Comparison of ENCODE assay signal across 9 cellular contexts in genomic region chr10:89224697-89225443, GRCh38. TPM values are rescaled to one million over a fixed set of nuclear protein-coding genes. Genes with fewer than 3 reads are reported as not detected.
A peak's percentile ranks its signal among the peaks of the same experiment; 100 is the strongest.
DNase-seq lines count a peak whose midpoint lies in the region; TF ChIP-seq lines count a peak whose summit lies in the region.
"Had no signal": no experiment of that assay in that cellular context is flagged by ENCODE, and none has a peak within 500 bp of the region (broad histone marks: within the 10 kb centered on the region; RNA-seq: fewer than 3 reads in every experiment).

No MANE protein-coding gene starts in this region.

- WGBS in mammary epithelial cell (ENCODE audit: low coverage, missing lambda C conversion rate) = 94% methylated on average over 10 of the region's 18 CpGs

- no peak overlapping the region for H3K9ac ChIP-seq in mammary epithelial cell (ENCODE audit: insufficient read depth, low read length)

- intact Hi-C loops in breast epithelium (cut with DNase I; ENCODE audit: low total_unique reads) (no loop called here), mammary epithelial cell (cut with micrococcal nuclease) (no loop called here), uterus (cut with DNase I; ENCODE audit: low total_unique reads) (no loop called here)
- intact Hi-C loops in activated CD4-positive, alpha-beta T cell treated with anti-CD3 and anti-CD28 coated beads, Interleukin-2, amount 10 ng/mL, durations not matched to agents 24 days and 14 days (cut with micrococcal nuclease) = no loop called here

- peaks cover 28% of the 10 kb centered on the region for H3K36me3 Mint-ChIP-seq in endothelial cell (ENCODE audit: low read depth, unreplicated experiment)
- peaks cover 4% of the 10 kb centered on the region for H3K36me3 Mint-ChIP-seq in activated CD4-positive, alpha-beta T cell treated with anti-CD3 and anti-CD28 coated beads, Interleukin-2, amount 10 ng/mL, durations not matched to agents 24 days and 14 days (ENCODE audit: low read depth)

- TF ChIP-seq CTCF in breast epithelium (IDR thresholded peaks at IDR 0.05) (peak in 1 of 3 donors; percentile 7), mammary epithelial cell (conservative IDR thresholded peaks at IDR 0.05 in 1 of 2, IDR thresholded peaks at IDR 0.05 in 1 of 2; ENCODE audit: extremely low read depth in 1 of 2, insufficient read depth in 1 of 2, low read depth in 1 of 2, low read length in 2 of 2) (no peak), endothelial cell (IDR thresholded peaks at IDR 0.05; ENCODE audit: unreplicated experiment) (peak; percentile 44), uterus (IDR thresholded peaks at IDR 0.05) (peak; percentile 18 to 45 (median 32))

- in situ Hi-C loops in mammary epithelial cell (cut with MboI; ENCODE audit: low sequenced_read_pairs in 2 of 2) = loop anchor here in 1 of 2 donors (25.0 kb wide), 1 partner anchor 388 kb away; no protein-coding TSS in a partner anchor

- H3K36me3 ChIP-seq in breast epithelium (no peaks in the 10 kb centered on the region), mammary epithelial cell (ENCODE audit: insufficient read depth, low read length) (no peaks in the 10 kb centered on the region), uterus (no peaks in the 10 kb centered on the region)

- peak overlapping the region; percentile 100 for H3K27ac Mint-ChIP-seq in endothelial cell (ENCODE audit: unreplicated experiment)
- no peak overlapping the region for H3K27ac Mint-ChIP-seq in activated CD4-positive, alpha-beta T cell treated with anti-CD3 and anti-CD28 coated beads, Interleukin-2, amount 10 ng/mL, durations not matched to agents 24 days and 14 days

- TF ChIP-seq POLR2A in breast epithelium (IDR thresholded peaks at IDR 0.05) = no peak
- no peak for TF ChIP-seq POLR2A in uterus (IDR thresholded peaks at IDR 0.05)

- H3K27me3 Mint-ChIP-seq in endothelial cell (ENCODE audit: unreplicated experiment) = no peaks in the 10 kb centered on the region
- H3K27me3 Mint-ChIP-seq in activated CD4-positive, alpha-beta T cell treated with anti-CD3 and anti-CD28 coated beads, Interleukin-2, amount 10 ng/mL, durations not matched to agents 24 days and 14 days = no peaks in the 10 kb centered on the region

- no peaks in the 10 kb centered on the region for H3K27me3 ChIP-seq in breast epithelium
- H3K27me3 ChIP-seq in mammary epithelial cell (ENCODE audit: insufficient read depth, low read length) = no peaks in the 10 kb centered on the region
- no peaks in the 10 kb centered on the region for H3K27me3 ChIP-seq in uterus

- H3K9me3 ChIP-seq in breast epithelium (no peaks in the 10 kb centered on the region), mammary epithelial cell (replicated peaks; ENCODE audit: insufficient read depth, low read length) (no peaks in the 10 kb centered on the region), uterus (no peaks in the 10 kb centered on the region)

- DNase-seq in breast epithelium (ENCODE audit: low spot score in 2 of 2) (no peak), mammary epithelial cell (no peak), endothelial cell (ENCODE audit: low spot score) (peak; percentile 64), medulla oblongata (ENCODE audit: extremely low spot score) (peak; percentile 77), uterus (peak in 1 of 2 donors; percentile 30), NCI-H226 (no peak), kidney tubule cell (ENCODE audit: low spot score) (no peak)
- no peak for DNase-seq in activated CD4-positive, alpha-beta T cell treated with anti-CD3 and anti-CD28 coated beads, Interleukin-2, amount 10 ng/mL, durations not matched to agents 24 days and 14 days
- DNase-seq: activated naive CD4-positive, alpha-beta T cell had no signal

- peak overlapping the region; percentile 57 to 62 for H3K27ac ChIP-seq in breast epithelium
- no peak overlapping the region for H3K27ac ChIP-seq in mammary epithelial cell (ENCODE audit: insufficient read depth, low read depth, low read length)
- peak overlapping the region; percentile 62 to 86 for H3K27ac ChIP-seq in uterus

- H3K4me1 Mint-ChIP-seq in endothelial cell (ENCODE audit: unreplicated experiment) = peaks cover 42% of the 10 kb centered on the region
- peaks cover 2% of the 10 kb centered on the region for H3K4me1 Mint-ChIP-seq in activated CD4-positive, alpha-beta T cell treated with anti-CD3 and anti-CD28 coated beads, Interleukin-2, amount 10 ng/mL, durations not matched to agents 24 days and 14 days

- dilution Hi-C loops in mammary epithelial cell (cut with HindIII; ENCODE audit: low sequenced_read_pairs) = no loop called here

- no peaks in the 10 kb centered on the region for H4K20me1 ChIP-seq in mammary epithelial cell (ENCODE audit: insufficient read depth, low read length)

- H3K4me2 ChIP-seq in mammary epithelial cell (ENCODE audit: insufficient read depth, low read depth, low read length) = no peak overlapping the region

- H2AFZ ChIP-seq in mammary epithelial cell (ENCODE audit: low read depth, low read length) = no peak overlapping the region

- H3K79me2 ChIP-seq in mammary epithelial cell (ENCODE audit: insufficient read depth, low read length) = no peaks in the 10 kb centered on the region

- no TSS peak for BruUV-seq in mammary epithelial cell (replicated peaks; lab: Mats Ljungman, UMichigan)

- no peaks in the 10 kb centered on the region for H3K4me1 ChIP-seq in breast epithelium
- H3K4me1 ChIP-seq in mammary epithelial cell (ENCODE audit: insufficient read depth, low read length) = no peaks in the 10 kb centered on the region
- H3K4me1 ChIP-seq in uterus = no peaks in the 10 kb centered on the region

- CTCF ChIA-PET in mammary epithelial cell (lab: Charles Lee; ENCODE audit: low non-redundant PET) = no interaction called here

- no peak overlapping the region for H3K4me3 Mint-ChIP-seq in endothelial cell (ENCODE audit: unreplicated experiment)
- H3K4me3 Mint-ChIP-seq in activated CD4-positive, alpha-beta T cell treated with anti-CD3 and anti-CD28 coated beads, Interleukin-2, amount 10 ng/mL, durations not matched to agents 24 days and 14 days = no peak overlapping the region

- peak overlapping the region in 1 of 3 donors; percentile 2 for H3K4me3 ChIP-seq in breast epithelium
- H3K4me3 ChIP-seq in mammary epithelial cell (replicated peaks in 1 of 3; ENCODE audit: insufficient read depth in 1 of 3, low read depth in 2 of 3, low read length in 3 of 3) = no peak overlapping the region
- peak overlapping the region in 1 of 2 donors; percentile 10 for H3K4me3 ChIP-seq in uterus

- no peaks in the 10 kb centered on the region for H3K9me3 Mint-ChIP-seq in endothelial cell (ENCODE audit: unreplicated experiment)
- no peaks in the 10 kb centered on the region for H3K9me3 Mint-ChIP-seq in activated CD4-positive, alpha-beta T cell treated with anti-CD3 and anti-CD28 coated beads, Interleukin-2, amount 10 ng/mL, durations not matched to agents 24 days and 14 days

RNA-seq across cellular contexts. Expression of gene CH25H, which starts 17.8 kb away (rescaled TPM):
- total RNA-seq in breast epithelium (1 to 10 TPM in 2 of 3 donors, under 1 TPM in 1; 0.16 to 6.0 (median 2.0) TPM), mammary epithelial cell (under 1 TPM in 1 of 2 donors, not detected in 1; 0.17 TPM), endothelial cell (ENCODE audit: unreplicated experiment) (10.0 TPM), uterus (under 1 TPM in 2 of 4 donors, not detected in 2; 0.24 to 0.48 TPM)
- polyA plus RNA-seq in mammary epithelial cell = not detected
- polyA minus RNA-seq in mammary epithelial cell = not detected
- total RNA-seq in activated CD4-positive, alpha-beta T cell treated with anti-CD3 and anti-CD28 coated beads, Interleukin-2, amount 10 ng/mL, durations not matched to agents 24 days and 14 days = not detected in 2 replicates

RNA-seq across cellular contexts. Expression of gene LIPA, which starts 26.7 kb away (rescaled TPM):
- total RNA-seq in breast epithelium (10 to 100 TPM; 44.9 to 90.7 (median 67.2) TPM), mammary epithelial cell (10 to 100 TPM; 58.5 to 62.2 TPM), endothelial cell (ENCODE audit: unreplicated experiment) (84.2 TPM), uterus (10 to 100 TPM; 40.0 to 63.1 (median 46.9) TPM)
- polyA plus RNA-seq in mammary epithelial cell = 50.9 TPM
- 69.8 TPM for polyA minus RNA-seq in mammary epithelial cell
- total RNA-seq in activated CD4-positive, alpha-beta T cell treated with anti-CD3 and anti-CD28 coated beads, Interleukin-2, amount 10 ng/mL, durations not matched to agents 24 days and 14 days = 7.6 and 9.1 TPM in 2 replicates

Comparison
In these comparisons a context has a peak if more than half of its experiments do, and no peak if none do; other contexts are left out.
1. DNase-seq: peak in endothelial cell (single experiment) and medulla oblongata (single experiment); none in breast epithelium (0 of 2), mammary epithelial cell (single experiment), NCI-H226 (single experiment), activated CD4-positive, alpha-beta T cell treated with anti-CD3 and anti-CD28 coated beads, Interleukin-2, amount 10 ng/mL, durations not matched to agents 24 days and 14 days (single experiment) and kidney tubule cell (single experiment).
2. CTCF ChIP-seq: peak in endothelial cell (single experiment) and uterus (4 of 4); none in mammary epithelial cell (0 of 2).